In the genomic region with DNA sequence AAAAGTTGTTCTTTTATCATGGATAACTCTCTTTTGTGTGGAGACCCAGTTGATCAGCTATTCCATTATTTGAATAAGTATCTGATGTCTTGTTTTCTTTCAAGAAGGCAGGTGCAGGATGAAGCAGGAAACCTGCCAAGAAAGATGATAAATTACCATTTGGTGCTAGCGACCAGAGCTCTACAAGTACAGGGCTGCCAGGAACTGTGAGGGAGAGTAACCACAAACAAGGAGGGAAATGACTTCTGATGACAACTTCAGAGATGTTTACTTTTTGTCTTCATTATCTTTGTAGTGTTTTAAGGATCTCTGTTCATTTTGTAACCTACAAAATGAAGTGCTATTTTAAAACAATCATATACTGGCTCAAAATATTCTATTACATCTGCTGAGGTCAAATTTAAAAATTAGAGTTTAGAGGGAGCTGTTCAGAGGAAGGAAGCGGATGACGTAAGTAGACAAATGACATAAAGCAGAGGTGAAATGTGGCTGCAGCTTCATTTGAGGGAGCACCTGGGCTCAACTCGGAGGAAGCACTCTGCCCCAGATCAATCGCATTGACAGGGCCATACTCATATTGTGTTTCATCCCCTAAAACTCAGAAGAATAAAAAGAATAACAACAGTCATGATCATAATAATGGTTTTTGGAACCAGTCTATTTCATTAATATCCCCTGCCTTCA, we compare ENCODE assay signal across 12 cellular contexts.
DNase-seq lines count a peak whose midpoint lies in the region; ATAC-seq, FAIRE-seq and TF ChIP-seq lines count a peak whose summit lies in the region.
"Had no signal": no experiment of that assay in that cellular context is flagged by ENCODE, and none has a peak within 500 bp of the region (broad histone marks: within the 10 kb centered on the region; RNA-seq: fewer than 3 reads in every experiment).

No MANE protein-coding gene starts in this region.

- H3K9me3 Mint-ChIP-seq in stimulated activated naive CD8-positive, alpha-beta T cell treated with anti-CD3 and anti-CD28 coated beads, Interleukin-15, Interleukin-2, amounts not matched to agents 100 ng/mL and 50 ng/mL, for 24 hours: no peaks in the 10 kb centered on the region

- TF ChIP-seq CTCF in omental fat pad (IDR thresholded peaks at IDR 0.05): no peak

- H3K27ac Mint-ChIP-seq in stimulated activated naive CD8-positive, alpha-beta T cell treated with anti-CD3 and anti-CD28 coated beads, Interleukin-15, Interleukin-2, amounts not matched to agents 100 ng/mL and 50 ng/mL, for 24 hours: peak overlapping the region; percentile 17

- no peak for FAIRE-seq in urothelium cell line (lab: Jason Lieb, UNC)
- FAIRE-seq: endothelial cell of umbilical vein, kidney had no signal

- H3K36me3 Mint-ChIP-seq in stimulated activated naive CD8-positive, alpha-beta T cell treated with anti-CD3 and anti-CD28 coated beads, Interleukin-15, Interleukin-2, amounts not matched to agents 100 ng/mL and 50 ng/mL, for 24 hours (ENCODE audit: low read depth): no peaks in the 10 kb centered on the region

- intact Hi-C loops in left cardiac atrium (cut with DNase I): no loop called here

- peaks cover 12% of the 10 kb centered on the region for H3K4me1 Mint-ChIP-seq in stimulated activated naive CD8-positive, alpha-beta T cell treated with anti-CD3 and anti-CD28 coated beads, Interleukin-15, Interleukin-2, amounts not matched to agents 100 ng/mL and 50 ng/mL, for 24 hours (ENCODE audit: low read depth)

- H3K4me3 Mint-ChIP-seq in stimulated activated naive CD8-positive, alpha-beta T cell treated with anti-CD3 and anti-CD28 coated beads, Interleukin-15, Interleukin-2, amounts not matched to agents 100 ng/mL and 50 ng/mL, for 24 hours: no peak overlapping the region

- no peak for DNase-seq in stimulated activated naive CD8-positive, alpha-beta T cell treated with anti-CD3 and anti-CD28 coated beads, Interleukin-15, Interleukin-2, amounts not matched to agents 100 U/mL and 50 U/mL, for 24 hours
- DNase-seq in NCI-H2081 treated with DMSO at 0.1 percent for 48 hours (lab: John Stamatoyannopoulos, UW) (peak; percentile 80), SHP77 treated with DMSO at 0.1 percent for 48 hours (lab: John Stamatoyannopoulos, UW) (peak; percentile 98), urothelium cell line (ENCODE audit: low spot score) (peak; percentile 11), left cardiac atrium (no peak), omental fat pad (ENCODE audit: low spot score) (no peak), SIG-M5 (lab: John Stamatoyannopoulos, UW) (no peak)
- DNase-seq: kidney; MG63; stimulated activated CD4-positive, alpha-beta T cell treated with anti-CD3 and anti-CD28 coated beads, Interleukin-2, amount 100 ng/mL, for 48 hours had no signal

- no peak for ATAC-seq in stimulated activated naive CD8-positive, alpha-beta T cell treated with anti-CD3 and anti-CD28 coated beads, Interleukin-15, Interleukin-2, amounts not matched to agents 100 U/mL and 50 U/mL, for 24 hours
- no peak for ATAC-seq in left cardiac atrium
- no peak for ATAC-seq in omental fat pad (ENCODE audit: low FRiP score)

- H3K27me3 Mint-ChIP-seq in stimulated activated naive CD8-positive, alpha-beta T cell treated with anti-CD3 and anti-CD28 coated beads, Interleukin-15, Interleukin-2, amounts not matched to agents 100 ng/mL and 50 ng/mL, for 24 hours: no peaks in the 10 kb centered on the region

Comparison
In these comparisons a context has a peak if more than half of its experiments do, and no peak if none do; other contexts are left out.
1. DNase-seq: peak in NCI-H2081 treated with DMSO at 0.1 percent for 48 hours (single experiment), SHP77 treated with DMSO at 0.1 percent for 48 hours (single experiment) and urothelium cell line (single experiment); none in stimulated activated naive CD8-positive, alpha-beta T cell treated with anti-CD3 and anti-CD28 coated beads, Interleukin-15, Interleukin-2, amounts not matched to agents 100 U/mL and 50 U/mL, for 24 hours (single experiment), left cardiac atrium (single experiment), omental fat pad (single experiment) and SIG-M5 (single experiment).